ENCODE assay signal across 21 cellular contexts in genomic region chr22:26970809-26971394, GRCh38.
"Had no signal": no experiment of that assay in that cellular context is flagged by ENCODE, and none has a peak within 500 bp of the region (broad histone marks: within the 10 kb centered on the region; RNA-seq: fewer than 3 reads in every experiment).

No MANE protein-coding gene starts in this region.

- H3K9me3 Mint-ChIP-seq: activated CD4-positive, alpha-beta memory T cell treated with anti-CD3 and anti-CD28 coated beads, Interleukin-2, amount 10 ng/mL, durations not matched to agents 7 days and 5 days; activated naive CD4-positive, alpha-beta T cell treated with anti-CD3 and anti-CD28 coated beads, Interleukin-2, amount 50 U/mL, for 72 hours; activated T-cell treated with anti-CD3 and anti-CD28 coated beads, Interleukin-2, amount 50 U/mL, for 4 hours; central memory CD8-positive, alpha-beta T cell; mesothelial cell of epicardium; stimulated activated naive CD8-positive, alpha-beta T cell treated with anti-CD3 and anti-CD28 coated beads, Interleukin-15, amount 100 ng/mL, for 72 hours had no signal

- H3K4me1 ChIP-seq: body of pancreas, lower lobe of right lung, prostate gland, testis, upper lobe of left lung had no signal

- H3K4me1 Mint-ChIP-seq: activated CD4-positive, alpha-beta memory T cell treated with anti-CD3 and anti-CD28 coated beads, Interleukin-2, amount 10 ng/mL, durations not matched to agents 7 days and 5 days; activated CD4-positive, alpha-beta T cell treated with anti-CD3 and anti-CD28 coated beads for 36 hours; central memory CD8-positive, alpha-beta T cell; mesothelial cell of epicardium; stimulated activated naive CD8-positive, alpha-beta T cell treated with anti-CD3 and anti-CD28 coated beads, Interleukin-15, amount 100 ng/mL, for 72 hours had no signal

- H3K36me3 ChIP-seq: lower lobe of right lung, prostate gland, upper lobe of left lung had no signal

- DNase-seq: activated CD4-positive, alpha-beta memory T cell treated with anti-CD3 and anti-CD28 coated beads, Interleukin-2, amount 10 ng/mL, durations not matched to agents 7 days and 5 days; activated CD4-positive, alpha-beta T cell treated with anti-CD3 and anti-CD28 coated beads for 36 hours; activated effector memory CD4-positive, alpha-beta T cell treated with Interleukin-2 at 50 U/mL for 16 hours; activated T-cell treated with anti-CD3 and anti-CD28 coated beads, Interleukin-2, amount 50 U/mL, for 4 hours; amygdala; body of pancreas; cortex of kidney; effector CD8-positive, alpha-beta T cell; foreskin fibroblast; glutamatergic neuron; hypothalamus; lower lobe of right lung; right cardiac atrium; stimulated activated naive CD8-positive, alpha-beta T cell treated with anti-CD3 and anti-CD28 coated beads, Interleukin-15, amount 100 ng/mL, for 72 hours; testis; upper lobe of left lung had no signal

- H3K9me3 ChIP-seq: body of pancreas, lower lobe of right lung, prostate gland, testis, upper lobe of left lung had no signal

- H3K4me3 ChIP-seq: body of pancreas, lower lobe of right lung, prostate gland, testis, upper lobe of left lung had no signal

- H3K4me3 Mint-ChIP-seq: activated CD4-positive, alpha-beta memory T cell treated with anti-CD3 and anti-CD28 coated beads, Interleukin-2, amount 10 ng/mL, durations not matched to agents 7 days and 5 days; activated CD4-positive, alpha-beta T cell treated with anti-CD3 and anti-CD28 coated beads for 36 hours; activated T-cell treated with anti-CD3 and anti-CD28 coated beads, Interleukin-2, amount 50 U/mL, for 4 hours; central memory CD8-positive, alpha-beta T cell; mesothelial cell of epicardium; stimulated activated naive CD8-positive, alpha-beta T cell treated with anti-CD3 and anti-CD28 coated beads, Interleukin-15, amount 100 ng/mL, for 72 hours had no signal

- H3K36me3 Mint-ChIP-seq: activated naive CD4-positive, alpha-beta T cell treated with anti-CD3 and anti-CD28 coated beads, Interleukin-2, amount 50 U/mL, for 72 hours; mesothelial cell of epicardium had no signal

- H3K27ac ChIP-seq: body of pancreas, lower lobe of right lung, prostate gland, testis, upper lobe of left lung, VCaP had no signal

- H3K27me3 ChIP-seq: body of pancreas, testis, upper lobe of left lung had no signal

- H3K27me3 Mint-ChIP-seq: activated CD4-positive, alpha-beta memory T cell treated with anti-CD3 and anti-CD28 coated beads, Interleukin-2, amount 10 ng/mL, durations not matched to agents 7 days and 5 days; stimulated activated naive CD8-positive, alpha-beta T cell treated with anti-CD3 and anti-CD28 coated beads, Interleukin-15, amount 100 ng/mL, for 72 hours had no signal

- ATAC-seq: activated CD4-positive, alpha-beta T cell treated with anti-CD3 and anti-CD28 coated beads for 36 hours; activated naive CD4-positive, alpha-beta T cell treated with anti-CD3 and anti-CD28 coated beads, Interleukin-2, amount 50 U/mL, for 72 hours; activated T-cell treated with anti-CD3 and anti-CD28 coated beads, Interleukin-2, amount 50 U/mL, for 4 hours; body of pancreas; lower lobe of right lung; right cardiac atrium; stimulated activated naive CD8-positive, alpha-beta T cell treated with anti-CD3 and anti-CD28 coated beads, Interleukin-15, amount 100 ng/mL, for 72 hours had no signal

- H3K27ac Mint-ChIP-seq: activated CD4-positive, alpha-beta memory T cell treated with anti-CD3 and anti-CD28 coated beads, Interleukin-2, amount 10 ng/mL, durations not matched to agents 7 days and 5 days; activated CD4-positive, alpha-beta T cell treated with anti-CD3 and anti-CD28 coated beads for 36 hours; mesothelial cell of epicardium; stimulated activated naive CD8-positive, alpha-beta T cell treated with anti-CD3 and anti-CD28 coated beads, Interleukin-15, amount 100 ng/mL, for 72 hours had no signal
